15 cellular contexts compared by ENCODE assay signal in the genomic region with DNA sequence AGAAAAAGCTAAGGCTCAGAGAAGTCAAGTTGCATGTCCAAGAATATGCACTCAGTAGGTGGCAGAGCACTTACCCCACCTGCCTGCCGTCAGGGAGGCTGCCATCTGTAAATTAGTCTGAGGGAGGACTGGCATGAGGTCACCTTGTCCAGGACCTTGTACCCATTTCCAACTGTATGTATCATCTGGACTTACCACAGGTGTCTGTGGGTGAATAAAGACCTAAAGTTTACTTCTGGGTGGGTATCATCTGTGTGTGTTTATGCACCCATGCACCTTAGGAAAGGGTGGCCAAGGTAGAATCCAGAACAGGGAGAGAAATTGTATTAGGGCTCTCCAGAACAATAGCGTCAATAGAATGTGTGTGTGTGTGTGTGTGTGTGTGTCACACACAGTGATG.
DNase-seq lines count a peak whose midpoint lies in the region; ATAC-seq and TF ChIP-seq lines count a peak whose summit lies in the region.
"Had no signal": no experiment of that assay in that cellular context is flagged by ENCODE, and none has a peak within 500 bp of the region (broad histone marks: within the 10 kb centered on the region; RNA-seq: fewer than 3 reads in every experiment).

No MANE protein-coding gene starts in this region.

- CTCF ChIA-PET in HEK293T (lab: Yijun Ruan, JAX): interaction anchor here (1.5 to 3.2 kb wide), 2 partner anchors 215 to 217 kb away, joined by 6 to 29 read pairs; no protein-coding TSS in a partner anchor

- intact Hi-C loops in left ventricle myocardium superior (cut with micrococcal nuclease): loop anchor here (5.0 kb wide), 1 partner anchor 214 kb away; no protein-coding TSS in a partner anchor

- ATAC-seq in left ventricle myocardium superior: no peak
- ATAC-seq: stimulated activated memory B cell treated with anti-CD40 and anti-IgM and Interleukin-4, amounts not matched to agents 10 μg/mL and 1 μg/mL and 100 μg/mL, for 72 hours had no signal

- H3K27ac ChIP-seq in cingulate gyrus (ENCODE audit: low read depth, low read length) (peak overlapping the region; percentile 15), substantia nigra (ENCODE audit: low read depth, low read length, poor library complexity, severe bottlenecking) (peak overlapping the region; percentile 0)
- H3K27ac ChIP-seq: tibial nerve had no signal

- POLR2A ChIA-PET in HEK293T (lab: Yijun Ruan, JAX): no interaction called here

- DNase-seq in activated CD8-positive, alpha-beta memory T cell treated with anti-CD3 and anti-CD28 coated beads for 24 hours: peak; percentile 52
- DNase-seq in activated CD8-positive, alpha-beta memory T cell treated with anti-CD3 and anti-CD28 coated beads, Interleukin-2, amount 50 U/mL, for 48 hours: no peak
- DNase-seq in NOMO-1 treated with DMSO at 0.1 percent for 48 hours (lab: John Stamatoyannopoulos, UW; ENCODE audit: unreplicated experiment) (peak; percentile 57), substantia nigra (lab: John Stamatoyannopoulos, UW) (no peak), HEK293T (ENCODE audit: extremely low spot score) (no peak), NCI-H2107 treated with DMSO at 0.1 percent for 48 hours (lab: John Stamatoyannopoulos, UW; ENCODE audit: unreplicated experiment) (no peak), left ventricle myocardium superior (no peak)
- DNase-seq: activated effector memory CD4-positive, alpha-beta T cell treated with Interleukin-2 at 50 U/mL for 16 hours; CD4-positive, alpha-beta memory T cell; left colon; mucosa of descending colon; NCI-H187 treated with DMSO at 0.1 percent for 48 hours had no signal

TF ChIP-seq in HEK293T, 16 proteins besides CTCF, POLR2A, EP300 and RAD21:
- TF ChIP-seq SP1 (IDR thresholded peaks at IDR 0.05) (no peak), LEF1 (IDR thresholded peaks at IDR 0.05; ENCODE audit: borderline replicate concordance) (no peak), CTBP1 (IDR thresholded peaks at IDR 0.05; ENCODE audit: borderline replicate concordance) (no peak), FOXK2 (IDR thresholded peaks at IDR 0.05) (no peak), HDGF (IDR thresholded peaks at IDR 0.05; ENCODE audit: borderline replicate concordance) (no peak), ARNT (IDR thresholded peaks at IDR 0.05) (no peak), ELF4 (IDR thresholded peaks at IDR 0.05) (no peak), BHLHE40 (IDR thresholded peaks at IDR 0.05; ENCODE audit: borderline replicate concordance) (no peak), ZNF384 (IDR thresholded peaks at IDR 0.05) (no peak), FOXM1 (IDR thresholded peaks at IDR 0.05; ENCODE audit: borderline replicate concordance) (no peak), FOXA1 (IDR thresholded peaks at IDR 0.05) (no peak), L3MBTL2 (conservative IDR thresholded peaks at IDR 0.05) (no peak), SUZ12 (IDR thresholded peaks at IDR 0.05) (no peak), NFRKB (IDR thresholded peaks at IDR 0.05) (no peak)

Comparison
In these comparisons a context has a peak if more than half of its experiments do, and no peak if none do; other contexts are left out.
1. DNase-seq: peak in activated CD8-positive, alpha-beta memory T cell treated with anti-CD3 and anti-CD28 coated beads for 24 hours (single experiment) and NOMO-1 treated with DMSO at 0.1 percent for 48 hours (single experiment); none in activated CD8-positive, alpha-beta memory T cell treated with anti-CD3 and anti-CD28 coated beads, Interleukin-2, amount 50 U/mL, for 48 hours (single experiment), substantia nigra (0 of 49), HEK293T (single experiment), NCI-H2107 treated with DMSO at 0.1 percent for 48 hours (single experiment) and left ventricle myocardium superior (single experiment).